Comparison of ENCODE assay signal across 9 cellular contexts in genomic region chrX:48470110-48470832, GRCh38. TPM values are rescaled to one million over a fixed set of nuclear protein-coding genes. Genes with fewer than 3 reads are reported as not detected.
DNase-seq lines count a peak whose midpoint lies in the region; ATAC-seq, FAIRE-seq and TF ChIP-seq lines count a peak whose summit lies in the region.
"Had no signal": no experiment of that assay in that cellular context is flagged by ENCODE, and none has a peak within 500 bp of the region (broad histone marks: within the 10 kb centered on the region; RNA-seq: fewer than 3 reads in every experiment).

Gene SLC38A5 (minus strand): TSS chrX:48470260. CDS start chrX:48467924, 2,336 bp downstream.

- peaks cover 43% of the 10 kb centered on the region for H3K4me1 Mint-ChIP-seq in activated CD8-positive, alpha-beta memory T cell treated with anti-CD3 and anti-CD28 coated beads, Interleukin-2, amount 10 ng/mL, durations not matched to agents 7 days and 5 days

- H3K27ac Mint-ChIP-seq in activated CD8-positive, alpha-beta memory T cell treated with anti-CD3 and anti-CD28 coated beads, Interleukin-2, amount 10 ng/mL, durations not matched to agents 7 days and 5 days: peak within 1 kb of the TSS; percentile 89

- no peak for TF ChIP-seq CTCF in astrocyte of the cerebellum (IDR thresholded peaks at IDR 0.05; ENCODE audit: low read depth, low read length, missing control alignments)
- no peak for TF ChIP-seq CTCF in tibial nerve (IDR thresholded peaks at IDR 0.05)

- 79 to 87% methylated on average over 10 to 18 of the region's 18 CpGs for WGBS in tibial nerve, 2 donors

- H3K9me3 Mint-ChIP-seq in activated CD8-positive, alpha-beta memory T cell treated with anti-CD3 and anti-CD28 coated beads, Interleukin-2, amount 10 ng/mL, durations not matched to agents 7 days and 5 days (ENCODE audit: low read depth): no peaks in the 10 kb centered on the region

- H3K4me3 ChIP-seq in astrocyte of the cerebellum (ENCODE audit: low read depth, low read length) (peak within 1 kb of the TSS; percentile 26), tibial nerve (peak within 1 kb of the TSS; percentile 13 to 41 (median 30))

- peaks cover 0 to 26% (median 0%) of the 10 kb centered on the region in 4 donors for H3K4me1 ChIP-seq in tibial nerve

- in situ Hi-C loops in astrocyte of the cerebellum (cut with HindIII; ENCODE audit: low sequenced_read_pairs): no loop called here

- no peak for DNase-seq in activated CD8-positive, alpha-beta memory T cell treated with anti-CD3 and anti-CD28 coated beads, Interleukin-2, amount 10 ng/mL, durations not matched to agents 7 days and 5 days
- DNase-seq in activated CD8-positive, alpha-beta memory T cell treated with anti-CD3 and anti-CD28 coated beads, Interleukin-2, amount 50 U/mL, for 48 hours: no peak
- DNase-seq in astrocyte of the cerebellum (ENCODE audit: low read depth): no peak
- DNase-seq in left colon: peak in 1 of 2 donors; percentile 40
- no peak for DNase-seq in tibial nerve (ENCODE audit: low spot score in 2 of 2)
- DNase-seq in anterior cingulate cortex (lab: John Stamatoyannopoulos, UW): no peak
- DNase-seq in NOMO-1 (lab: John Stamatoyannopoulos, UW; ENCODE audit: unreplicated experiment in 2 of 2): no peak
- no peak for DNase-seq in GM12891 (ENCODE audit: insufficient read length, low spot score)
- DNase-seq: stimulated activated CD4-positive, alpha-beta T cell treated with anti-CD3 and anti-CD28 coated beads, Interleukin-12 subunit alpha, Interleukin-12 subunit beta, amount 100 ng/mL, for 4 hours had no signal

- intact Hi-C loops in left colon (cut with DNase I, micrococcal nuclease): no loop called here

- H3K27ac ChIP-seq in tibial nerve: no peak within 1 kb of the TSS

- FAIRE-seq in GM12891 (lab: Jason Lieb, UNC): no peak

- peak within 1 kb of the TSS; percentile 91 for H3K4me3 Mint-ChIP-seq in activated CD8-positive, alpha-beta memory T cell treated with anti-CD3 and anti-CD28 coated beads, Interleukin-2, amount 10 ng/mL, durations not matched to agents 7 days and 5 days

- H3K9me3 ChIP-seq in tibial nerve: no peaks in the 10 kb centered on the region

- no peak for ATAC-seq in activated CD8-positive, alpha-beta memory T cell treated with anti-CD3 and anti-CD28 coated beads, Interleukin-2, amount 10 ng/mL, durations not matched to agents 7 days and 5 days
- peak; percentile 71 for ATAC-seq in left colon

- no peaks in the 10 kb centered on the region for H3K27me3 Mint-ChIP-seq in activated CD8-positive, alpha-beta memory T cell treated with anti-CD3 and anti-CD28 coated beads, Interleukin-2, amount 10 ng/mL, durations not matched to agents 7 days and 5 days

- TF ChIP-seq POLR2A in tibial nerve (IDR thresholded peaks at IDR 0.05): no peak
- no peak for TF ChIP-seq POLR2A in GM12891 (IDR thresholded peaks at IDR 0.05; ENCODE audit: low read depth, low read length)

- CTCF ChIA-PET in activated CD8-positive, alpha-beta memory T cell treated with anti-CD3 and anti-CD28 coated beads, Interleukin-2, amount 10 ng/mL, durations not matched to agents 7 days and 5 days (lab: Charles Lee): interaction anchor here (2.2 kb wide), 1 partner anchor 69 kb away, joined by 7 read pairs; the partner anchor contains the start of gene TBC1D25

- peaks cover 18% of the 10 kb centered on the region for H3K36me3 Mint-ChIP-seq in activated CD8-positive, alpha-beta memory T cell treated with anti-CD3 and anti-CD28 coated beads, Interleukin-2, amount 10 ng/mL, durations not matched to agents 7 days and 5 days

- H3K36me3 ChIP-seq in tibial nerve: no peaks in the 10 kb centered on the region

- TF ChIP-seq EP300 in tibial nerve (IDR thresholded peaks at IDR 0.05): no peak

- no peaks in the 10 kb centered on the region for H3K27me3 ChIP-seq in tibial nerve

TF ChIP-seq in GM12891, 5 proteins besides CTCF, POLR2A, EP300 and RAD21:
- TF ChIP-seq TAF1 (IDR thresholded peaks at IDR 0.05; ENCODE audit: low read depth, low read length) (no peak), POU2F2 (IDR thresholded peaks at IDR 0.05; ENCODE audit: low read depth, low read length) (no peak), POLR2AphosphoS5 (IDR thresholded peaks at IDR 0.05; ENCODE audit: low read depth, low read length) (no peak), PAX5 (IDR thresholded peaks at IDR 0.05; ENCODE audit: insufficient read depth, low read length, severe bottlenecking) (no peak), SPI1 (IDR thresholded peaks at IDR 0.05; ENCODE audit: low read depth, low read length) (no peak)
TF ChIP-seq in GM12891: peak in this region for 0.

RNA-seq across cellular contexts. Expression of gene SLC38A5, which starts in this region (rescaled TPM):
- 100 to 1,000 TPM in 1 of 2 experiments, 10 to 100 TPM in 1; 93.9 to 123 TPM for total RNA-seq in activated CD8-positive, alpha-beta memory T cell treated with anti-CD3 and anti-CD28 coated beads, Interleukin-2, amount 10 ng/mL, durations not matched to agents 7 days and 5 days
- 10 to 100 TPM; 16.7 to 24.1 TPM for total RNA-seq in left colon
- 10 to 100 TPM in 1 of 4 donors, 1 to 10 TPM in 3; 2.4 to 21.9 (median 4.5) TPM for total RNA-seq in tibial nerve
- 29.4 TPM for polyA plus RNA-seq in GM12891 (2012; ENCODE audit: low read depth, missing spikeins)
